ENCODE assay signal across 19 cellular contexts in genomic region chr16:50165473-50165872, GRCh38.
"Had no signal": no experiment of that assay in that cellular context is flagged by ENCODE, and none has a peak within 500 bp of the region (broad histone marks: within the 10 kb centered on the region; RNA-seq: fewer than 3 reads in every experiment).

No MANE protein-coding gene starts in this region.

- ATAC-seq: body of pancreas, sciatic nerve had no signal

- H3K4me3 Mint-ChIP-seq: activated naive CD4-positive, alpha-beta T cell treated with anti-CD3 and anti-CD28 coated beads, Interleukin-2, amount 10 ng/mL, durations not matched to agents 7 days and 5 days; neural progenitor cell had no signal

- DNase-seq: activated CD4-positive, alpha-beta T cell treated with anti-CD3 and anti-CD28 coated beads for 48 hours; activated naive CD4-positive, alpha-beta T cell treated with anti-CD3 and anti-CD28 coated beads, Interleukin-2, amount 10 ng/mL, durations not matched to agents 7 days and 5 days; amygdala; body of pancreas; central memory CD4-positive, alpha-beta T cell; effector CD4-positive, alpha-beta T cell; foreskin fibroblast; glutamatergic neuron; kidney glomerular epithelial cell; mesendoderm; ovary; spleen; stimulated activated naive CD8-positive, alpha-beta T cell treated with anti-CD3 and anti-CD28 coated beads, Interleukin-15, amount 100 ng/mL, for 72 hours; T-helper 1 cell had no signal

- H3K27ac Mint-ChIP-seq: activated naive CD4-positive, alpha-beta T cell treated with anti-CD3 and anti-CD28 coated beads, Interleukin-2, amount 10 ng/mL, durations not matched to agents 7 days and 5 days; activated T-helper 17 cell treated with anti-CD3 and anti-CD28 coated beads, Interleukin-2, amount 50 U/mL, for 72 hours; neural progenitor cell; stimulated activated naive CD8-positive, alpha-beta T cell treated with anti-CD3 and anti-CD28 coated beads, Interleukin-15, amount 100 ng/mL, for 72 hours had no signal

- H3K27me3 ChIP-seq: body of pancreas, neural progenitor cell, ovary, spleen had no signal

- H3K36me3 ChIP-seq: neural progenitor cell, ovary had no signal

- H3K4me3 ChIP-seq: body of pancreas, coronary artery, neural progenitor cell, ovary, SK-N-MC, spleen had no signal

- H3K27me3 Mint-ChIP-seq: activated naive CD4-positive, alpha-beta T cell treated with anti-CD3 and anti-CD28 coated beads, Interleukin-2, amount 10 ng/mL, durations not matched to agents 7 days and 5 days; activated T-helper 17 cell treated with anti-CD3 and anti-CD28 coated beads, Interleukin-2, amount 50 U/mL, for 72 hours; stimulated activated naive CD8-positive, alpha-beta T cell treated with anti-CD3 and anti-CD28 coated beads, Interleukin-15, amount 100 ng/mL, for 72 hours had no signal

- H3K9me3 ChIP-seq: body of pancreas, ovary, spleen had no signal

- H3K9me3 Mint-ChIP-seq: activated naive CD4-positive, alpha-beta T cell treated with anti-CD3 and anti-CD28 coated beads, Interleukin-2, amount 10 ng/mL, durations not matched to agents 7 days and 5 days; activated T-helper 17 cell treated with anti-CD3 and anti-CD28 coated beads, Interleukin-2, amount 50 U/mL, for 72 hours; stimulated activated naive CD8-positive, alpha-beta T cell treated with anti-CD3 and anti-CD28 coated beads, Interleukin-15, amount 100 ng/mL, for 72 hours had no signal

- H3K27ac ChIP-seq: body of pancreas, neural progenitor cell, ovary, SK-N-MC, spleen had no signal
